In the genomic region with DNA sequence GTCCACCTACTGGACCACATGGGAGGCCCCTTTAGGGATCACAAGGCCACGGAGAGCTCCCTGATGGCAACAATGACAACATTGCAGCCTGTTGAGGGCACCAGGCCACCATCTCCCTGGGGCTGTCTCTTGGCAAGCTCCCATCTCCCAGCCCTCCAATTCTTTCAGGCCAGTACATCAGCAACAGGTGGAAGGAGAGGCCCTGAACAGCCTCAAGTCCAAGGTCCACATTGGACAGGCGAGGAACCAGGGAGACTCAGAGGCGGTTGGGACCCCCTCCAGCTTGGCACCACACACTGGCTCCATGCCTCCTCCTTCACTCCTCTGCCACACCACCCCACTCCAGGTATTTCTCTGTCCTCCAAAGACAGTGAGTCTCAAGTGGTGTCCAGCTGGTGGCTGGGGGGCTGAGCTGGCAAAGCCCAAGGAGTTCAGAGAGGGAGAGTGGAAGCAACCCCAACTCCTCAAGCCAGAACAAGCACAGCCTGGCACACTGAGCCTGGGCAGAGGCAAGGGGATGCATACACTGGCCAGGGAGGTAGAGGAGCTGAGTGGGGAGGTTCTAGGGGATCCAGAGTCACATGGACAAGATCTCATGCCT, we compare ENCODE assay signal across 13 cellular contexts. TPM values are rescaled to one million over a fixed set of nuclear protein-coding genes. Genes with fewer than 3 reads are reported as not detected.
A peak's percentile ranks its signal among the peaks of the same experiment; 100 is the strongest.
DNase-seq lines count a peak whose midpoint lies in the region; ATAC-seq and TF ChIP-seq lines count a peak whose summit lies in the region.
"Had no signal": no experiment of that assay in that cellular context is flagged by ENCODE, and none has a peak within 500 bp of the region (broad histone marks: within the 10 kb centered on the region; RNA-seq: fewer than 3 reads in every experiment).

No MANE protein-coding gene starts in this region.

- H3K27ac Mint-ChIP-seq in activated CD4-positive, alpha-beta T cell treated with anti-CD3 and anti-CD28 coated beads, Interleukin-2, amount 10 ng/mL, durations not matched to agents 24 days and 14 days = peak overlapping the region; percentile 86
- peak overlapping the region; percentile 93 for H3K27ac Mint-ChIP-seq in activated CD8-positive, alpha-beta T cell treated with anti-CD3 and anti-CD28 coated beads for 36 hours
- peak overlapping the region; percentile 90 for H3K27ac Mint-ChIP-seq in nephron progenitor cell

- DNase-seq in activated CD4-positive, alpha-beta T cell treated with anti-CD3 and anti-CD28 coated beads, Interleukin-2, amount 10 ng/mL, durations not matched to agents 24 days and 14 days = no peak
- DNase-seq in activated CD4-positive, alpha-beta T cell treated with anti-CD3 and anti-CD28 coated beads, Interleukin-2, amount 50 U/mL, for 4 hours = no peak
- no peak for DNase-seq in activated CD8-positive, alpha-beta T cell treated with anti-CD3 and anti-CD28 coated beads for 36 hours
- DNase-seq in nephron progenitor cell (no peak), HT-29 (ENCODE audit: low spot score) (no peak)
- DNase-seq: activated effector memory CD4-positive, alpha-beta T cell treated with Interleukin-2 at 50 U/mL for 16 hours; Caco-2; gastrocnemius medialis; MV-4-11; psoas muscle; stimulated activated CD4-positive, alpha-beta T cell treated with anti-CD3 and anti-CD28 coated beads, Interleukin-15, amount 100 ng/mL, for 24 hours; upper lobe of right lung had no signal

- intact Hi-C loops in activated CD4-positive, alpha-beta T cell treated with anti-CD3 and anti-CD28 coated beads, Interleukin-2, amount 10 ng/mL, durations not matched to agents 24 days and 14 days (cut with micrococcal nuclease) = no loop called here
- intact Hi-C loops in activated CD8-positive, alpha-beta T cell treated with anti-CD3 and anti-CD28 coated beads for 36 hours (cut with micrococcal nuclease) = no loop called here

- peaks cover 47% of the 10 kb centered on the region for H3K4me1 Mint-ChIP-seq in activated CD4-positive, alpha-beta T cell treated with anti-CD3 and anti-CD28 coated beads, Interleukin-2, amount 10 ng/mL, durations not matched to agents 24 days and 14 days
- H3K4me1 Mint-ChIP-seq in activated CD8-positive, alpha-beta T cell treated with anti-CD3 and anti-CD28 coated beads for 36 hours (ENCODE audit: low read depth) = peaks cover 49% of the 10 kb centered on the region
- peaks cover 57% of the 10 kb centered on the region for H3K4me1 Mint-ChIP-seq in nephron progenitor cell

- H3K4me3 Mint-ChIP-seq in activated CD4-positive, alpha-beta T cell treated with anti-CD3 and anti-CD28 coated beads, Interleukin-2, amount 10 ng/mL, durations not matched to agents 24 days and 14 days = peak overlapping the region; percentile 91
- H3K4me3 Mint-ChIP-seq in activated CD8-positive, alpha-beta T cell treated with anti-CD3 and anti-CD28 coated beads for 36 hours = peak overlapping the region; percentile 89
- no peak overlapping the region for H3K4me3 Mint-ChIP-seq in nephron progenitor cell

- no peaks in the 10 kb centered on the region for H3K9me3 Mint-ChIP-seq in activated CD4-positive, alpha-beta T cell treated with anti-CD3 and anti-CD28 coated beads, Interleukin-2, amount 10 ng/mL, durations not matched to agents 24 days and 14 days
- H3K9me3 Mint-ChIP-seq in activated CD8-positive, alpha-beta T cell treated with anti-CD3 and anti-CD28 coated beads for 36 hours = no peaks in the 10 kb centered on the region
- no peaks in the 10 kb centered on the region for H3K9me3 Mint-ChIP-seq in nephron progenitor cell

- H3K27me3 Mint-ChIP-seq in activated CD4-positive, alpha-beta T cell treated with anti-CD3 and anti-CD28 coated beads, Interleukin-2, amount 10 ng/mL, durations not matched to agents 24 days and 14 days = no peaks in the 10 kb centered on the region
- no peaks in the 10 kb centered on the region for H3K27me3 Mint-ChIP-seq in activated CD8-positive, alpha-beta T cell treated with anti-CD3 and anti-CD28 coated beads for 36 hours
- H3K27me3 Mint-ChIP-seq in nephron progenitor cell (ENCODE audit: low read depth, poor library complexity) = peaks cover 4% of the 10 kb centered on the region

- no peak for ATAC-seq in activated CD8-positive, alpha-beta T cell treated with anti-CD3 and anti-CD28 coated beads for 36 hours
- ATAC-seq in GM21367 (IDR thresholded peaks at IDR 0.05; ENCODE audit: unreplicated experiment) = no peak
- ATAC-seq: gastrocnemius medialis, psoas muscle, upper lobe of right lung had no signal

- CTCF ChIA-PET in activated CD8-positive, alpha-beta T cell treated with anti-CD3 and anti-CD28 coated beads for 36 hours (lab: Charles Lee) = interaction anchor here (1.2 to 6.3 kb wide), 5 partner anchors 11 to 39 kb away, joined by 3 to 60 read pairs (median 21); no protein-coding TSS in a partner anchor

- POLR2A ChIA-PET in activated CD8-positive, alpha-beta T cell treated with anti-CD3 and anti-CD28 coated beads for 36 hours (lab: Charles Lee) = interaction anchor here (0.6 to 7.8 kb wide), 11 partner anchors 9 to 352 kb away, joined by 3 to 87 read pairs (median 3); a partner anchor contains a TSS

- peaks cover 15% of the 10 kb centered on the region for H3K36me3 Mint-ChIP-seq in activated CD4-positive, alpha-beta T cell treated with anti-CD3 and anti-CD28 coated beads, Interleukin-2, amount 10 ng/mL, durations not matched to agents 24 days and 14 days (ENCODE audit: low read depth)
- peaks cover 25% of the 10 kb centered on the region for H3K36me3 Mint-ChIP-seq in activated CD8-positive, alpha-beta T cell treated with anti-CD3 and anti-CD28 coated beads for 36 hours (ENCODE audit: low read depth)
- no peaks in the 10 kb centered on the region for H3K36me3 Mint-ChIP-seq in nephron progenitor cell (ENCODE audit: low read depth)

- TF ChIP-seq CTCF in activated CD8-positive, alpha-beta T cell treated with anti-CD3 and anti-CD28 coated beads for 36 hours (IDR thresholded peaks at IDR 0.05) = no peak
- no peak for TF ChIP-seq CTCF in nephron progenitor cell (IDR thresholded peaks at IDR 0.05)

RNA-seq across cellular contexts. Expression of a gene that starts 1.3 kb away (rescaled TPM):
- total RNA-seq in activated CD4-positive, alpha-beta T cell treated with anti-CD3 and anti-CD28 coated beads, Interleukin-2, amount 10 ng/mL, durations not matched to agents 24 days and 14 days = 262 and 275 TPM in 2 replicates
- total RNA-seq in activated CD8-positive, alpha-beta T cell treated with anti-CD3 and anti-CD28 coated beads for 36 hours = 100 to 1,000 TPM; 309 to 342 TPM
- total RNA-seq in HT-29 (2014; rRNA removed; shearing (Covaris generic)) = 0.08 TPM in 1 of 2 replicates, not detected in the other

RNA-seq across cellular contexts. Expression of a gene that starts 5.9 kb away (rescaled TPM):
- 59.3 and 59.6 TPM in 2 replicates for total RNA-seq in activated CD4-positive, alpha-beta T cell treated with anti-CD3 and anti-CD28 coated beads, Interleukin-2, amount 10 ng/mL, durations not matched to agents 24 days and 14 days
- 10 to 100 TPM; 36.2 to 40.4 TPM for total RNA-seq in activated CD8-positive, alpha-beta T cell treated with anti-CD3 and anti-CD28 coated beads for 36 hours
- total RNA-seq in HT-29 (2014; rRNA removed; shearing (Covaris generic)) = 18.0 and 21.1 TPM in 2 replicates

RNA-seq across cellular contexts. Expression of a gene that starts 16.9 kb away (rescaled TPM):
- total RNA-seq in activated CD4-positive, alpha-beta T cell treated with anti-CD3 and anti-CD28 coated beads, Interleukin-2, amount 10 ng/mL, durations not matched to agents 24 days and 14 days = 7.0 and 7.6 TPM in 2 replicates
- total RNA-seq in activated CD8-positive, alpha-beta T cell treated with anti-CD3 and anti-CD28 coated beads for 36 hours = 10 to 100 TPM; 11.0 to 11.2 TPM
- total RNA-seq in HT-29 (2014; rRNA removed; shearing (Covaris generic)) = 5.0 and 6.2 TPM in 2 replicates

RNA-seq across cellular contexts. Expression of a gene that starts 19.9 kb away (rescaled TPM):
- 51.5 and 56.2 TPM in 2 replicates for total RNA-seq in activated CD4-positive, alpha-beta T cell treated with anti-CD3 and anti-CD28 coated beads, Interleukin-2, amount 10 ng/mL, durations not matched to agents 24 days and 14 days
- total RNA-seq in activated CD8-positive, alpha-beta T cell treated with anti-CD3 and anti-CD28 coated beads for 36 hours = 10 to 100 TPM; 31.8 to 36.8 TPM
- 45.7 and 49.0 TPM in 2 replicates for total RNA-seq in HT-29 (2014; rRNA removed; shearing (Covaris generic))

RNA-seq across cellular contexts. Expression of a gene that starts 19.9 kb away (rescaled TPM):
- not detected in 2 replicates for total RNA-seq in activated CD4-positive, alpha-beta T cell treated with anti-CD3 and anti-CD28 coated beads, Interleukin-2, amount 10 ng/mL, durations not matched to agents 24 days and 14 days
- total RNA-seq in activated CD8-positive, alpha-beta T cell treated with anti-CD3 and anti-CD28 coated beads for 36 hours = not detected
- total RNA-seq in HT-29 (2014; rRNA removed; shearing (Covaris generic)) = not detected in 2 replicates
- total RNA-seq: Caco-2, gastrocnemius medialis, psoas muscle, upper lobe of right lung had no signal

Comparison
In these comparisons a context has a peak if more than half of its experiments do, and no peak if none do; other contexts are left out.
1. RNA of a gene that starts 1.3 kb away (total RNA-seq): 309 to 342 TPM in activated CD8-positive, alpha-beta T cell treated with anti-CD3 and anti-CD28 coated beads for 36 hours and 262 to 275 TPM in activated CD4-positive, alpha-beta T cell treated with anti-CD3 and anti-CD28 coated beads, Interleukin-2, amount 10 ng/mL, durations not matched to agents 24 days and 14 days; 0.08 TPM in HT-29; every median in the first group is over 100 times any median in the second.
2. Peak in every context shown above with its lines, with median percentiles within 50 percentile points of each other: H3K27ac Mint-ChIP-seq.